Comparison of ENCODE assay signal across 8 cellular contexts in the genomic region with DNA sequence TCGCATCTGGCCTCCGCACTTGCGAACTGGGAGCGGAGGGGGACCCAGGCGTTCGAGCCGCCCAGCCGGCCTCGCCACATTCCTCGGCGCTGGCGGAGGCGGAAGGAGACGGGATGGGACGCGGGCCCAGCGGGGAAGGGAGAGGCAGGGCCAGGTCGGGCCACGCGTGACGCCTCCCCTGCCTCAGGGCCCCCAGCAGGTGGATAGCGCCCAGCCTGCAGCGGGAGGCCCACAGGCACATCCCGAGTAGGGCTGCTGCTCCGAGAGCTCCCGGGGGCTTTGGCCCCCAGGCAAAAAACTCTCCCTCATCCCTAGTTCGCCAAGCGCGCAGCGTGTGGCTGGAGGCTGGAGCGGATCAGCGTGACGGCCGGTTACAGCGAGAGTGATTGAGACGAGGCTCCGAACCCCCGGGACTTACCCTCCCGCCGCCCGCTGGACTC. TPM values are rescaled to one million over a fixed set of nuclear protein-coding genes. Genes with fewer than 3 reads are reported as not detected.
DNase-seq lines count a peak whose midpoint lies in the region; ATAC-seq and TF ChIP-seq lines count a peak whose summit lies in the region.

No MANE protein-coding gene starts in this region.

- TF ChIP-seq CTCF in choroid plexus epithelial cell (conservative IDR thresholded peaks at IDR 0.05; ENCODE audit: low read depth, low read length): no peak
- no peak for TF ChIP-seq CTCF in lower leg skin (IDR thresholded peaks at IDR 0.05)
- TF ChIP-seq CTCF in tibial nerve (IDR thresholded peaks at IDR 0.05): no peak

- peak overlapping the region; percentile 89 for H3K9ac ChIP-seq in NT2/D1 (ENCODE audit: insufficient read length, low read depth)

- ATAC-seq in HG03108 (IDR thresholded peaks at IDR 0.05; ENCODE audit: unreplicated experiment): no peak

- no peaks in the 10 kb centered on the region for H3K9me3 ChIP-seq in NT2/D1 (ENCODE audit: insufficient read depth, low read length)
- H3K9me3 ChIP-seq in tibial nerve: no peaks in the 10 kb centered on the region

- H3K36me3 ChIP-seq in NT2/D1 (ENCODE audit: insufficient read depth, insufficient read length, low read length) (peaks cover 24% of the 10 kb centered on the region), tibial nerve (peaks cover 0 to 28% (median 0%) of the 10 kb centered on the region in 3 donors)

- peaks cover 31% of the 10 kb centered on the region for H3K4me1 ChIP-seq in NT2/D1 (ENCODE audit: insufficient read depth, insufficient read length)
- H3K4me1 ChIP-seq in tibial nerve: peaks cover 4 to 86% (median 49%) of the 10 kb centered on the region in 4 donors

- no peak for TF ChIP-seq EP300 in tibial nerve (IDR thresholded peaks at IDR 0.05)

- H3K4me3 ChIP-seq in NT2/D1 (ENCODE audit: insufficient read length, low read depth): peak overlapping the region; percentile 94
- H3K4me3 ChIP-seq in choroid plexus epithelial cell (ENCODE audit: low read depth, low read length): peak overlapping the region; percentile 88
- H3K4me3 ChIP-seq in lower leg skin (ENCODE audit: low read depth, poor library complexity, severe bottlenecking): peak overlapping the region; percentile 87
- H3K4me3 ChIP-seq in tibial nerve: peak overlapping the region; percentile 50 to 98 (median 72)

- intact Hi-C loops in lower leg skin (cut with DNase I; ENCODE audit: low total_unique reads): loop anchor here (2.0 kb wide), 1 partner anchor 67 kb away; the partner anchor contains the start of genes RETREG3 and TUBG1

- peak overlapping the region; percentile 75 to 97 (median 88) for H3K27ac ChIP-seq in tibial nerve

- TF ChIP-seq POLR2A in lower leg skin (IDR thresholded peaks at IDR 0.05) (no peak), tibial nerve (IDR thresholded peaks at IDR 0.05) (no peak)

- H3K27me3 ChIP-seq in NT2/D1 (ENCODE audit: insufficient read depth, insufficient read length) (peaks cover 17% of the 10 kb centered on the region), tibial nerve (no peaks in the 10 kb centered on the region)

- DNase-seq in NCI-H2227 (lab: John Stamatoyannopoulos, UW; ENCODE audit: unreplicated experiment): peak; percentile 63
- DNase-seq in NCI-H2227 treated with DMSO at 0.1 percent for 48 hours (lab: John Stamatoyannopoulos, UW): no peak
- DNase-seq in NT2/D1 (ENCODE audit: low read depth, low spot score): no peak
- DNase-seq in choroid plexus epithelial cell (ENCODE audit: low read depth): peak; percentile 56
- peak in 1 of 2 donors; percentile 94 for DNase-seq in lower leg skin (ENCODE audit: low spot score in 2 of 2)
- no peak for DNase-seq in tibial nerve (ENCODE audit: low spot score in 2 of 2)
- no peak for DNase-seq in superior temporal gyrus (ENCODE audit: extremely low spot score)

- whole genome bisulfite sequencing in lower leg skin, 2 donors: 0 to 1% methylated on average over 30 to 37 of the region's 41 CpGs
- WGBS in tibial nerve, 2 donors: 1% methylated on average over 26 to 40 of the region's 41 CpGs

RNA-seq across cellular contexts. Expression of gene PLEKHH3, which starts 0.8 kb away (rescaled TPM):
- total RNA-seq in lower leg skin (10 to 100 TPM; 36.1 to 66.6 (median 44.0) TPM), tibial nerve (10 to 100 TPM; 32.4 to 57.7 (median 46.1) TPM)

RNA-seq across cellular contexts. Expression of gene CCR10, which starts 5.6 kb away (rescaled TPM):
- total RNA-seq in lower leg skin (1 to 10 TPM in 2 of 4 donors, not detected in 2; 1.4 to 1.6 TPM), tibial nerve (10 to 100 TPM in 1 of 4 donors, 1 to 10 TPM in 3; 3.7 to 11.1 (median 7.1) TPM)

RNA-seq across cellular contexts. Expression of gene CNTNAP1, which starts 6.3 kb away (rescaled TPM):
- 1 to 10 TPM in 1 of 4 donors, under 1 TPM in 3; 0.13 to 1.5 (median 0.65) TPM for total RNA-seq in lower leg skin
- total RNA-seq in tibial nerve: 10 to 100 TPM in 2 of 4 donors, 1 to 10 TPM in 2; 6.3 to 21.0 (median 12.6) TPM

RNA-seq across cellular contexts. Expression of gene TUBG2, which starts 16.9 kb away (rescaled TPM):
- total RNA-seq in lower leg skin: 10 to 100 TPM; 10.6 to 19.3 (median 13.7) TPM
- 10 to 100 TPM; 48.2 to 92.4 (median 77.6) TPM for total RNA-seq in tibial nerve

Comparison
In these comparisons a context has a peak if more than half of its experiments do, and no peak if none do; other contexts are left out.
1. DNase-seq: peak in NCI-H2227 (single experiment) and choroid plexus epithelial cell (single experiment); none in NCI-H2227 treated with DMSO at 0.1 percent for 48 hours (single experiment), NT2/D1 (single experiment), tibial nerve (0 of 2) and superior temporal gyrus (single experiment).
2. Peak in every context shown above with its lines, with median percentiles within 50 percentile points of each other: H3K4me3 ChIP-seq.